Comparison of ENCODE assay signal across 1 cellular context in the genomic region with DNA sequence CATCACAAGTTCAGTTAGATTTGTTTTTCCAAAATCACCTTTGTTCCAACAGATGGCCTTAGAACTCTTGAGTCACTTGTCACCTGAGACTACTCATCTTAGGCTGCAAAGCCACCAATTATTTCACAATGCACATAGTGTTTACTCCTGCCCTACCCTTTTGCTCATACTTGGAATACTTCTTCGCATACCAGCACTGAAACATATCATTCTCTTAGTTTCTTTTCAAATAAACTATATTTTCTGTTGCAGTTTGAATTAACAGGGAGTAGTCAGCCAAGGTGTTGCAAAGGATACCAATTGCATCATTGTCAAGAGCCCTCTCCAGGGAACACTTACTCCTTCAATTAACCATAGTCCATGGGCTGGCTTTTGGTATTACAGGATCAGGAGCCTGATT.
TF ChIP-seq lines count a peak whose summit lies in the region.

No MANE protein-coding gene starts in this region.

TF ChIP-seq in HepG2, 621 proteins besides CTCF, POLR2A, EP300 and RAD21 (continued from another document and continues in another):
- TF ChIP-seq, protein P1, sequence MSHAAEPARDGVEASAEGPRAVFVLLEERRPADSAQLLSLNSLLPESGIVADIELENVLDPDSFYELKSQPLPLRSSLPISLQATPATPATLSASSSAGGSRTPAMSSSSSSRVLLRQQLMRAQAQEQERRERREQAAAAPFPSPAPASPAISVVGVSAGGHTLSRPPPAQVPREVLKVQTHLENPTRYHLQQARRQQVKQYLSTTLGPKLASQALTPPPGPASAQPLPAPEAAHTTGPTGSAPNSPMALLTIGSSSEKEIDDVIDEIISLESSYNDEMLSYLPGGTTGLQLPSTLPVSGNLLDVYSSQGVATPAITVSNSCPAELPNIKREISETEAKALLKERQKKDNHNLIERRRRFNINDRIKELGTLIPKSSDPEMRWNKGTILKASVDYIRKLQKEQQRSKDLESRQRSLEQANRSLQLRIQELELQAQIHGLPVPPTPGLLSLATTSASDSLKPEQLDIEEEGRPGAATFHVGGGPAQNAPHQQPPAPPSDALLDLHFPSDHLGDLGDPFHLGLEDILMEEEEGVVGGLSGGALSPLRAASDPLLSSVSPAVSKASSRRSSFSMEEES (CRISPR knock-in tag; IDR thresholded peaks at IDR 0.05), result peak; percentile 91
- no peak for TF ChIP-seq ZKSCAN1 (IDR thresholded peaks at IDR 0.05; ENCODE audit: low read length)
- peak; percentile 92 for TF ChIP-seq NCOA2 (CRISPR knock-in tag; IDR thresholded peaks at IDR 0.05)
- TF ChIP-seq ZNF639 (CRISPR knock-in tag; conservative IDR thresholded peaks at IDR 0.05), result 0 out of 2 replicates have a peak, but pooled peaks have one; percentile 38
- TF ChIP-seq, protein P2, sequence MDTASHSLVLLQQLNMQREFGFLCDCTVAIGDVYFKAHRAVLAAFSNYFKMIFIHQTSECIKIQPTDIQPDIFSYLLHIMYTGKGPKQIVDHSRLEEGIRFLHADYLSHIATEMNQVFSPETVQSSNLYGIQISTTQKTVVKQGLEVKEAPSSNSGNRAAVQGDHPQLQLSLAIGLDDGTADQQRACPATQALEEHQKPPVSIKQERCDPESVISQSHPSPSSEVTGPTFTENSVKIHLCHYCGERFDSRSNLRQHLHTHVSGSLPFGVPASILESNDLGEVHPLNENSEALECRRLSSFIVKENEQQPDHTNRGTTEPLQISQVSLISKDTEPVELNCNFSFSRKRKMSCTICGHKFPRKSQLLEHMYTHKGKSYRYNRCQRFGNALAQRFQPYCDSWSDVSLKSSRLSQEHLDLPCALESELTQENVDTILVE (CRISPR knock-in tag; IDR thresholded peaks at IDR 0.05), result peak; percentile 50; the same call in 1 of the 2 replicates
- 0 out of 2 replicates have a peak, but pooled peaks have one; percentile 55 for TF ChIP-seq ZNF609 (CRISPR knock-in tag; IDR thresholded peaks at IDR 0.05; ENCODE audit: borderline replicate concordance)
- TF ChIP-seq GRHL1 (CRISPR knock-in tag; conservative IDR thresholded peaks at IDR 0.05), result no peak
- TF ChIP-seq HDAC1 (CRISPR knock-in tag; IDR thresholded peaks at IDR 0.05), result peak; percentile 37; the same call in 1 of the 2 replicates
- TF ChIP-seq, protein P3, sequence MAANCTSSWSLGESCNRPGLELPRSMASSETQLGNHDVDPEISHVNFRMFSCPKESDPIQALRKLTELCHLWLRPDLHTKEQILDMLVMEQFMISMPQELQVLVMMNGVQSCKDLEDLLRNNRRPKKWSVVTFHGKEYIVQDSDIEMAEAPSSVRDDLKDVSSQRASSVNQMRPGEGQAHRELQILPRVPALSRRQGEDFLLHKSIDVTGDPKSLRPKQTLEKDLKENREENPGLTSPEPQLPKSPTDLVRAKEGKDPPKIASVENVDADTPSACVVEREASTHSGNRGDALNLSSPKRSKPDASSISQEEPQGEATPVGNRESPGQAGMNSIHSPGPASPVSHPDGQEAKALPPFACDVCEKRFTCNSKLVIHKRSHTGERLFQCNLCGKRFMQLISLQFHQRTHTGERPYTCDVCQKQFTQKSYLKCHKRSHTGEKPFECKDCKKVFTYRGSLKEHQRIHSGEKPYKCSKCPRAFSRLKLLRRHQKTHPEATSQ (CRISPR knock-in tag; IDR thresholded peaks at IDR 0.05; ENCODE audit: borderline replicate concordance), result no peak; the same call in 1 of the 2 replicates
- peak; percentile 73; the same call in 1 of the 2 replicates for TF ChIP-seq ZNF331 (CRISPR knock-in tag; IDR thresholded peaks at IDR 0.05)
- peak; percentile 61; the same call in 1 of the 2 replicates for TF ChIP-seq DNMT3B (CRISPR knock-in tag; conservative IDR thresholded peaks at IDR 0.05)
- TF ChIP-seq HDAC2 (CRISPR knock-in tag; IDR thresholded peaks at IDR 0.05), result peak; percentile 89
- no peak for TF ChIP-seq ZNF383 (CRISPR knock-in tag; IDR thresholded peaks at IDR 0.05; ENCODE audit: borderline replicate concordance)
- TF ChIP-seq GATAD2A (CRISPR knock-in tag; IDR thresholded peaks at IDR 0.05), result peak; percentile 94
- TF ChIP-seq ZNF256 (CRISPR knock-in tag; conservative IDR thresholded peaks at IDR 0.05), result no peak
- TF ChIP-seq STAG1 (CRISPR knock-in tag; IDR thresholded peaks at IDR 0.05), result peak; percentile 26; the same call in 1 of the 2 replicates
- no peak for TF ChIP-seq ZSCAN9 (CRISPR knock-in tag; IDR thresholded peaks at IDR 0.05; ENCODE audit: borderline replicate concordance)
- TF ChIP-seq NR2F2 (IDR thresholded peaks at IDR 0.05; ENCODE audit: borderline replicate concordance, low read depth), result peak; percentile 60; the same call in 1 of the 2 replicates
- peak; percentile 91 for TF ChIP-seq FOSL2 (CRISPR knock-in tag; IDR thresholded peaks at IDR 0.05)
- no peak for TF ChIP-seq ELF4 (CRISPR knock-in tag; IDR thresholded peaks at IDR 0.05; ENCODE audit: borderline replicate concordance)
- no peak for TF ChIP-seq CREB3 (CRISPR knock-in tag; IDR thresholded peaks at IDR 0.05)
- TF ChIP-seq ZGPAT (CRISPR knock-in tag; IDR thresholded peaks at IDR 0.05), result peak; percentile 76
- no peak for TF ChIP-seq ZFP90 (CRISPR knock-in tag; IDR thresholded peaks at IDR 0.05; ENCODE audit: borderline replicate concordance)
- no peak for TF ChIP-seq ZNF317 (CRISPR knock-in tag; IDR thresholded peaks at IDR 0.05)
- TF ChIP-seq, protein P4, sequence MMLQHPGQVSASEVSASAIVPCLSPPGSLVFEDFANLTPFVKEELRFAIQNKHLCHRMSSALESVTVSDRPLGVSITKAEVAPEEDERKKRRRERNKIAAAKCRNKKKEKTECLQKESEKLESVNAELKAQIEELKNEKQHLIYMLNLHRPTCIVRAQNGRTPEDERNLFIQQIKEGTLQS (CRISPR knock-in tag; IDR thresholded peaks at IDR 0.05), result peak; percentile 87
- peak; percentile 58; the same call in 1 of the 2 replicates for TF ChIP-seq ZNF12 (CRISPR knock-in tag; IDR thresholded peaks at IDR 0.05)
- peak; percentile 48; the same call in 1 of the 2 replicates for TF ChIP-seq MIER3 (CRISPR knock-in tag; IDR thresholded peaks at IDR 0.05; ENCODE audit: borderline replicate concordance)
- peak; percentile 79 for TF ChIP-seq NFIC (IDR thresholded peaks at IDR 0.05; ENCODE audit: low read length)
- TF ChIP-seq RERE (CRISPR knock-in tag; IDR thresholded peaks at IDR 0.05; ENCODE audit: low read depth), result peak; percentile 72; the same call in 1 of the 2 replicates
- TF ChIP-seq PPARG (CRISPR knock-in tag; conservative IDR thresholded peaks at IDR 0.05), result peak; percentile 91
- TF ChIP-seq CBFB (CRISPR knock-in tag; IDR thresholded peaks at IDR 0.05), result peak; percentile 54; the same call in 1 of the 2 replicates
- TF ChIP-seq MED1 (CRISPR knock-in tag; IDR thresholded peaks at IDR 0.05), result peak; percentile 84
- TF ChIP-seq BHLHE40 (IDR thresholded peaks at IDR 0.05; ENCODE audit: low read length), result peak; percentile 62
